Comparison of ENCODE assay signal across 1 cellular context in the genomic region with DNA sequence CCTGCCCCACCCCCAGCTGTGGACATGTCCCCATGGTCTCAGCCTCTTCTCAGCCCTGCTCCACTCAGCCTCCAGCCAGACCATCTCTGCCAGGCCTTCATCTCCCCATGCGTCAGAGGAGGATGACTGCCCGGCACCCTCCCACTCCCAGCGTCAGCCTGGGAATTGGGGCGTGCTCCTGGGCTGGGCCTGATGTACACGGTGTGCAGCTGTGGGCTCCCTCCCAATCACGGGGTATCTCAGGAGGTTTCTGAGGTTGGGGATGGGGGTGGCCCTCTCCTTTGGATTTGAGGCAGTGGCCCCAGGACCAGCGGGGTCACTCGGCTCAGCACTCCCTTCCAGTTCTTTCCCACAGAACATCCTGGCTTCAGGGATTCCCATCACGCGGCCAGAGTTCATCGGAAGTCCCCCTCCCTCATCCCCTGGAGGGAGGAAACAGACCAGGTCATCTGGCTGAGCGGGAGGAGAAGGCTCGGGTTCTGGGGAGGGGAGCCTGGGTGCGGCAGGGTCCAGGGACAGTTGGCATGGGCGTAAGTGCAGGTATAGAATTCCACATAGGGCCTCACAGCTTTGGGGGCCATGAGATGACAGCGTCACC.
TF ChIP-seq lines count a peak whose summit lies in the region.

No MANE protein-coding gene starts in this region.

TF ChIP-seq in H1, 55 proteins besides CTCF, POLR2A, EP300 and RAD21 (continued from another document):
- TF ChIP-seq GABPA (IDR thresholded peaks at IDR 0.05; ENCODE audit: borderline replicate concordance, insufficient read depth, low read length) (no peak), NRF1 (IDR thresholded peaks at IDR 0.05; ENCODE audit: low read depth, low read length) (no peak), CEBPB (IDR thresholded peaks at IDR 0.05; ENCODE audit: low read depth, low read length) (no peak)
TF ChIP-seq in H1: peak in this region for 0.
